Comparison of ENCODE assay signal across 1 cellular context in the genomic region with DNA sequence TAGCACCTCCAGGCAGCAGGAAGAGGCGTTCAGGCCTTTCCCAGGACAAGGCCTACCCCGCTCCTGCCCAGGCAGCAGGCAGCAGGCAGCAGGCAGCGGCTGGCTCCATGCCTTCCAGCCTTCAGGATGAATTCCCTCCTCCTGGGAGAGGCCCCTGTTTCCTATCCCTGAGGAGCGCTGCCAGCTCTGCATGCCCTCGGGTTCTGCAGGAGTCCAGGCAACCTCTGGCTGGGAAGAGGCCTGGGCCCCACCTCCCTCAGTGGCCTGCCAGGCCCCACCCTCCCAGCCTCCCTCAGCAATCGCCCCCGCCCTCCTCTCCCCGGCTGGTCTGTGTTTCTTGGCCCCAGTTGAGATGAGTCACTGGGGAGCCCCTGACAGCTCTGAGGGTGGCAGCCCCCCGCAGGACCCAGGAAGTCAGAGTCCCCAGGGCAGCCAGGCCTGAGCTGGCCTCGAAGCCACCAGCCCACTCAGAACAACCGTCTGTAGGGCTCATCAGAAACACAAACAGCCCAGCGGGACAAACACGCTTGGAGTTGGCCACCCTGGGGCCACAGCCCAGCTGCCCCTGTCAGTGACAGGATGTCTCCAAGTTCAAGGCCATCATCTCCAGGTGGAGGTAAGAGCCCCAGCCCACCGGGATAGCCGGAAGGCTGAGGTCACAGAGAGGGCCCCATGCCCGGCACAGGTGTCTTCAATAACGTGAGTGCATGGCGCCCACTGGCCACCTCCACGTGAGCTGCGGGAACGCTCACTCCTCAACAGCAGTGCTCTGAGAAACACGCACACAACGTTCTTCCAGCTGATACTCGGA.
A peak's percentile ranks its signal among the peaks of the same experiment; 100 is the strongest.
TF ChIP-seq lines count a peak whose summit lies in the region.

No MANE protein-coding gene starts in this region.

TF ChIP-seq in HepG2, 621 proteins besides CTCF, POLR2A, EP300 and RAD21 (continued from another document and continues in another):
- no peak for TF ChIP-seq ZNF563 (CRISPR knock-in tag; IDR thresholded peaks at IDR 0.05)
- TF ChIP-seq, protein P1, sequence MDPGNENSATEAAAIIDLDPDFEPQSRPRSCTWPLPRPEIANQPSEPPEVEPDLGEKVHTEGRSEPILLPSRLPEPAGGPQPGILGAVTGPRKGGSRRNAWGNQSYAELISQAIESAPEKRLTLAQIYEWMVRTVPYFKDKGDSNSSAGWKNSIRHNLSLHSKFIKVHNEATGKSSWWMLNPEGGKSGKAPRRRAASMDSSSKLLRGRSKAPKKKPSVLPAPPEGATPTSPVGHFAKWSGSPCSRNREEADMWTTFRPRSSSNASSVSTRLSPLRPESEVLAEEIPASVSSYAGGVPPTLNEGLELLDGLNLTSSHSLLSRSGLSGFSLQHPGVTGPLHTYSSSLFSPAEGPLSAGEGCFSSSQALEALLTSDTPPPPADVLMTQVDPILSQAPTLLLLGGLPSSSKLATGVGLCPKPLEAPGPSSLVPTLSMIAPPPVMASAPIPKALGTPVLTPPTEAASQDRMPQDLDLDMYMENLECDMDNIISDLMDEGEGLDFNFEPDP (CRISPR knock-in tag; conservative IDR thresholded peaks at IDR 0.05): no peak
- TF ChIP-seq, protein P2, sequence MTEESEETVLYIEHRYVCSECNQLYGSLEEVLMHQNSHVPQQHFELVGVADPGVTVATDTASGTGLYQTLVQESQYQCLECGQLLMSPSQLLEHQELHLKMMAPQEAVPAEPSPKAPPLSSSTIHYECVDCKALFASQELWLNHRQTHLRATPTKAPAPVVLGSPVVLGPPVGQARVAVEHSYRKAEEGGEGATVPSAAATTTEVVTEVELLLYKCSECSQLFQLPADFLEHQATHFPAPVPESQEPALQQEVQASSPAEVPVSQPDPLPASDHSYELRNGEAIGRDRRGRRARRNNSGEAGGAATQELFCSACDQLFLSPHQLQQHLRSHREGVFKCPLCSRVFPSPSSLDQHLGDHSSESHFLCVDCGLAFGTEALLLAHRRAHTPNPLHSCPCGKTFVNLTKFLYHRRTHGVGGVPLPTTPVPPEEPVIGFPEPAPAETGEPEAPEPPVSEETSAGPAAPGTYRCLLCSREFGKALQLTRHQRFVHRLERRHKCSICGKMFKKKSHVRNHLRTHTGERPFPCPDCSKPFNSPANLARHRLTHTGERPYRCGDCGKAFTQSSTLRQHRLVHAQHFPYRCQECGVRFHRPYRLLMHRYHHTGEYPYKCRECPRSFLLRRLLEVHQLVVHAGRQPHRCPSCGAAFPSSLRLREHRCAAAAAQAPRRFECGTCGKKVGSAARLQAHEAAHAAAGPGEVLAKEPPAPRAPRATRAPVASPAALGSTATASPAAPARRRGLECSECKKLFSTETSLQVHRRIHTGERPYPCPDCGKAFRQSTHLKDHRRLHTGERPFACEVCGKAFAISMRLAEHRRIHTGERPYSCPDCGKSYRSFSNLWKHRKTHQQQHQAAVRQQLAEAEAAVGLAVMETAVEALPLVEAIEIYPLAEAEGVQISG (CRISPR knock-in tag; IDR thresholded peaks at IDR 0.05): no peak
- no peak for TF ChIP-seq ZNF333 (CRISPR knock-in tag; IDR thresholded peaks at IDR 0.05; ENCODE audit: borderline replicate concordance)
- no peak for TF ChIP-seq SETDB1 (CRISPR knock-in tag; IDR thresholded peaks at IDR 0.05; ENCODE audit: borderline replicate concordance)
- TF ChIP-seq ATF7-NPFF (CRISPR knock-in tag; IDR thresholded peaks at IDR 0.05; ENCODE audit: low read depth): peak; percentile 40; the same call in 1 of the 2 replicates
- TF ChIP-seq ARNTL (CRISPR knock-in tag; IDR thresholded peaks at IDR 0.05): no peak
- peak; percentile 19; the same call in 1 of the 2 replicates for TF ChIP-seq TAF1 (CRISPR knock-in tag; IDR thresholded peaks at IDR 0.05)
- TF ChIP-seq, protein P3, sequence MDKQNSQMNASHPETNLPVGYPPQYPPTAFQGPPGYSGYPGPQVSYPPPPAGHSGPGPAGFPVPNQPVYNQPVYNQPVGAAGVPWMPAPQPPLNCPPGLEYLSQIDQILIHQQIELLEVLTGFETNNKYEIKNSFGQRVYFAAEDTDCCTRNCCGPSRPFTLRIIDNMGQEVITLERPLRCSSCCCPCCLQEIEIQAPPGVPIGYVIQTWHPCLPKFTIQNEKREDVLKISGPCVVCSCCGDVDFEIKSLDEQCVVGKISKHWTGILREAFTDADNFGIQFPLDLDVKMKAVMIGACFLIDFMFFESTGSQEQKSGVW (CRISPR knock-in tag; IDR thresholded peaks at IDR 0.05; ENCODE audit: borderline replicate concordance): no peak
- TF ChIP-seq ZNF562 (CRISPR knock-in tag; IDR thresholded peaks at IDR 0.05; ENCODE audit: borderline replicate concordance): no peak
- TF ChIP-seq TSC22D2 (CRISPR knock-in tag; IDR thresholded peaks at IDR 0.05; ENCODE audit: borderline replicate concordance): no peak
- no peak for TF ChIP-seq ATAD3A (CRISPR knock-in tag; IDR thresholded peaks at IDR 0.05)
- TF ChIP-seq, protein P4, sequence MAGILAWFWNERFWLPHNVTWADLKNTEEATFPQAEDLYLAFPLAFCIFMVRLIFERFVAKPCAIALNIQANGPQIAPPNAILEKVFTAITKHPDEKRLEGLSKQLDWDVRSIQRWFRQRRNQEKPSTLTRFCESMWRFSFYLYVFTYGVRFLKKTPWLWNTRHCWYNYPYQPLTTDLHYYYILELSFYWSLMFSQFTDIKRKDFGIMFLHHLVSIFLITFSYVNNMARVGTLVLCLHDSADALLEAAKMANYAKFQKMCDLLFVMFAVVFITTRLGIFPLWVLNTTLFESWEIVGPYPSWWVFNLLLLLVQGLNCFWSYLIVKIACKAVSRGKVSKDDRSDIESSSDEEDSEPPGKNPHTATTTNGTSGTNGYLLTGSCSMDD (CRISPR knock-in tag; IDR thresholded peaks at IDR 0.05): no peak
- TF ChIP-seq ZNF746 (CRISPR knock-in tag; IDR thresholded peaks at IDR 0.05): no peak
- TF ChIP-seq, protein P5, sequence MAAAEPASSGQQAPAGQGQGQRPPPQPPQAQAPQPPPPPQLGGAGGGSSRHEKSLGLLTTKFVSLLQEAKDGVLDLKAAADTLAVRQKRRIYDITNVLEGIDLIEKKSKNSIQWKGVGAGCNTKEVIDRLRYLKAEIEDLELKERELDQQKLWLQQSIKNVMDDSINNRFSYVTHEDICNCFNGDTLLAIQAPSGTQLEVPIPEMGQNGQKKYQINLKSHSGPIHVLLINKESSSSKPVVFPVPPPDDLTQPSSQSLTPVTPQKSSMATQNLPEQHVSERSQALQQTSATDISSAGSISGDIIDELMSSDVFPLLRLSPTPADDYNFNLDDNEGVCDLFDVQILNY (CRISPR knock-in tag; conservative IDR thresholded peaks at IDR 0.05): no peak
- TF ChIP-seq, protein P6, sequence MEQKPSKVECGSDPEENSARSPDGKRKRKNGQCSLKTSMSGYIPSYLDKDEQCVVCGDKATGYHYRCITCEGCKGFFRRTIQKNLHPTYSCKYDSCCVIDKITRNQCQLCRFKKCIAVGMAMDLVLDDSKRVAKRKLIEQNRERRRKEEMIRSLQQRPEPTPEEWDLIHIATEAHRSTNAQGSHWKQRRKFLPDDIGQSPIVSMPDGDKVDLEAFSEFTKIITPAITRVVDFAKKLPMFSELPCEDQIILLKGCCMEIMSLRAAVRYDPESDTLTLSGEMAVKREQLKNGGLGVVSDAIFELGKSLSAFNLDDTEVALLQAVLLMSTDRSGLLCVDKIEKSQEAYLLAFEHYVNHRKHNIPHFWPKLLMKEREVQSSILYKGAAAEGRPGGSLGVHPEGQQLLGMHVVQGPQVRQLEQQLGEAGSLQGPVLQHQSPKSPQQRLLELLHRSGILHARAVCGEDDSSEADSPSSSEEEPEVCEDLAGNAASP (CRISPR knock-in tag; IDR thresholded peaks at IDR 0.05; ENCODE audit: borderline replicate concordance): no peak
- TF ChIP-seq STAT5B (CRISPR knock-in tag; IDR thresholded peaks at IDR 0.05): no peak
- TF ChIP-seq, protein P7, sequence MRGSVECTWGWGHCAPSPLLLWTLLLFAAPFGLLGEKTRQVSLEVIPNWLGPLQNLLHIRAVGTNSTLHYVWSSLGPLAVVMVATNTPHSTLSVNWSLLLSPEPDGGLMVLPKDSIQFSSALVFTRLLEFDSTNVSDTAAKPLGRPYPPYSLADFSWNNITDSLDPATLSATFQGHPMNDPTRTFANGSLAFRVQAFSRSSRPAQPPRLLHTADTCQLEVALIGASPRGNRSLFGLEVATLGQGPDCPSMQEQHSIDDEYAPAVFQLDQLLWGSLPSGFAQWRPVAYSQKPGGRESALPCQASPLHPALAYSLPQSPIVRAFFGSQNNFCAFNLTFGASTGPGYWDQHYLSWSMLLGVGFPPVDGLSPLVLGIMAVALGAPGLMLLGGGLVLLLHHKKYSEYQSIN (CRISPR knock-in tag; IDR thresholded peaks at IDR 0.05; ENCODE audit: borderline replicate concordance): no peak
- no peak for TF ChIP-seq HMG20A (CRISPR knock-in tag; IDR thresholded peaks at IDR 0.05; ENCODE audit: borderline replicate concordance)
- TF ChIP-seq, protein P8, sequence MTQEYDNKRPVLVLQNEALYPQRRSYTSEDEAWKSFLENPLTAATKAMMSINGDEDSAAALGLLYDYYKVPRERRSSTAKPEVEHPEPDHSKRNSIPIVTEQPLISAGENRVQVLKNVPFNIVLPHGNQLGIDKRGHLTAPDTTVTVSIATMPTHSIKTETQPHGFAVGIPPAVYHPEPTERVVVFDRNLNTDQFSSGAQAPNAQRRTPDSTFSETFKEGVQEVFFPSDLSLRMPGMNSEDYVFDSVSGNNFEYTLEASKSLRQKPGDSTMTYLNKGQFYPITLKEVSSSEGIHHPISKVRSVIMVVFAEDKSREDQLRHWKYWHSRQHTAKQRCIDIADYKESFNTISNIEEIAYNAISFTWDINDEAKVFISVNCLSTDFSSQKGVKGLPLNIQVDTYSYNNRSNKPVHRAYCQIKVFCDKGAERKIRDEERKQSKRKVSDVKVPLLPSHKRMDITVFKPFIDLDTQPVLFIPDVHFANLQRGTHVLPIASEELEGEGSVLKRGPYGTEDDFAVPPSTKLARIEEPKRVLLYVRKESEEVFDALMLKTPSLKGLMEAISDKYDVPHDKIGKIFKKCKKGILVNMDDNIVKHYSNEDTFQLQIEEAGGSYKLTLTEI (CRISPR knock-in tag; conservative IDR thresholded peaks at IDR 0.05): no peak
- TF ChIP-seq ZNF160 (CRISPR knock-in tag; IDR thresholded peaks at IDR 0.05): no peak
- TF ChIP-seq ELF3 (CRISPR knock-in tag; IDR thresholded peaks at IDR 0.05): no peak; the same call in 1 of the 2 replicates
- no peak for TF ChIP-seq CENPX (CRISPR knock-in tag; IDR thresholded peaks at IDR 0.05)
- TF ChIP-seq ZSCAN25 (CRISPR knock-in tag; IDR thresholded peaks at IDR 0.05): no peak
- no peak for TF ChIP-seq SRSF1 (optimal IDR thresholded peaks at IDR 0.05; ENCODE audit: low read depth, low read length)
- TF ChIP-seq SKI (IDR thresholded peaks at IDR 0.05; ENCODE audit: partially characterized antibody): no peak
- TF ChIP-seq, protein P9, sequence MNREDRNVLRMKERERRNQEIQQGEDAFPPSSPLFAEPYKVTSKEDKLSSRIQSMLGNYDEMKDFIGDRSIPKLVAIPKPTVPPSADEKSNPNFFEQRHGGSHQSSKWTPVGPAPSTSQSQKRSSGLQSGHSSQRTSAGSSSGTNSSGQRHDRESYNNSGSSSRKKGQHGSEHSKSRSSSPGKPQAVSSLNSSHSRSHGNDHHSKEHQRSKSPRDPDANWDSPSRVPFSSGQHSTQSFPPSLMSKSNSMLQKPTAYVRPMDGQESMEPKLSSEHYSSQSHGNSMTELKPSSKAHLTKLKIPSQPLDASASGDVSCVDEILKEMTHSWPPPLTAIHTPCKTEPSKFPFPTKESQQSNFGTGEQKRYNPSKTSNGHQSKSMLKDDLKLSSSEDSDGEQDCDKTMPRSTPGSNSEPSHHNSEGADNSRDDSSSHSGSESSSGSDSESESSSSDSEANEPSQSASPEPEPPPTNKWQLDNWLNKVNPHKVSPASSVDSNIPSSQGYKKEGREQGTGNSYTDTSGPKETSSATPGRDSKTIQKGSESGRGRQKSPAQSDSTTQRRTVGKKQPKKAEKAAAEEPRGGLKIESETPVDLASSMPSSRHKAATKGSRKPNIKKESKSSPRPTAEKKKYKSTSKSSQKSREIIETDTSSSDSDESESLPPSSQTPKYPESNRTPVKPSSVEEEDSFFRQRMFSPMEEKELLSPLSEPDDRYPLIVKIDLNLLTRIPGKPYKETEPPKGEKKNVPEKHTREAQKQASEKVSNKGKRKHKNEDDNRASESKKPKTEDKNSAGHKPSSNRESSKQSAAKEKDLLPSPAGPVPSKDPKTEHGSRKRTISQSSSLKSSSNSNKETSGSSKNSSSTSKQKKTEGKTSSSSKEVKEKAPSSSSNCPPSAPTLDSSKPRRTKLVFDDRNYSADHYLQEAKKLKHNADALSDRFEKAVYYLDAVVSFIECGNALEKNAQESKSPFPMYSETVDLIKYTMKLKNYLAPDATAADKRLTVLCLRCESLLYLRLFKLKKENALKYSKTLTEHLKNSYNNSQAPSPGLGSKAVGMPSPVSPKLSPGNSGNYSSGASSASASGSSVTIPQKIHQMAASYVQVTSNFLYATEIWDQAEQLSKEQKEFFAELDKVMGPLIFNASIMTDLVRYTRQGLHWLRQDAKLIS (CRISPR knock-in tag; IDR thresholded peaks at IDR 0.05): no peak
- TF ChIP-seq GZF1 (CRISPR knock-in tag; IDR thresholded peaks at IDR 0.05): 0 out of 2 replicates have a peak, but pooled peaks have one; percentile 31
- no peak for TF ChIP-seq MAFF (IDR thresholded peaks at IDR 0.05; ENCODE audit: low read depth, low read length)
- peak; percentile 50 for TF ChIP-seq GATAD2A (CRISPR knock-in tag; IDR thresholded peaks at IDR 0.05)
- TF ChIP-seq ZNF558 (CRISPR knock-in tag; IDR thresholded peaks at IDR 0.05; ENCODE audit: borderline replicate concordance): no peak
- TF ChIP-seq ZNF678 (CRISPR knock-in tag; IDR thresholded peaks at IDR 0.05): no peak
- no peak for TF ChIP-seq FOXP1 (IDR thresholded peaks at IDR 0.05)
- TF ChIP-seq FOXP1 (CRISPR knock-in tag; IDR thresholded peaks at IDR 0.05): no peak
- no peak for TF ChIP-seq MAZ (IDR thresholded peaks at IDR 0.05; ENCODE audit: borderline replicate concordance, low read depth, low read length)
- no peak for TF ChIP-seq MAZ (CRISPR knock-in tag; IDR thresholded peaks at IDR 0.05; ENCODE audit: low read depth)
- no peak for TF ChIP-seq ZSCAN30 (CRISPR knock-in tag; IDR thresholded peaks at IDR 0.05)
- TF ChIP-seq ZNF264 (CRISPR knock-in tag; IDR thresholded peaks at IDR 0.05): no peak
- TF ChIP-seq MXI1 (IDR thresholded peaks at IDR 0.05; ENCODE audit: borderline replicate concordance, low read depth, low read length): no peak
- peak; percentile 83 for TF ChIP-seq RARA (CRISPR knock-in tag; IDR thresholded peaks at IDR 0.05)
- TF ChIP-seq, protein P10, sequence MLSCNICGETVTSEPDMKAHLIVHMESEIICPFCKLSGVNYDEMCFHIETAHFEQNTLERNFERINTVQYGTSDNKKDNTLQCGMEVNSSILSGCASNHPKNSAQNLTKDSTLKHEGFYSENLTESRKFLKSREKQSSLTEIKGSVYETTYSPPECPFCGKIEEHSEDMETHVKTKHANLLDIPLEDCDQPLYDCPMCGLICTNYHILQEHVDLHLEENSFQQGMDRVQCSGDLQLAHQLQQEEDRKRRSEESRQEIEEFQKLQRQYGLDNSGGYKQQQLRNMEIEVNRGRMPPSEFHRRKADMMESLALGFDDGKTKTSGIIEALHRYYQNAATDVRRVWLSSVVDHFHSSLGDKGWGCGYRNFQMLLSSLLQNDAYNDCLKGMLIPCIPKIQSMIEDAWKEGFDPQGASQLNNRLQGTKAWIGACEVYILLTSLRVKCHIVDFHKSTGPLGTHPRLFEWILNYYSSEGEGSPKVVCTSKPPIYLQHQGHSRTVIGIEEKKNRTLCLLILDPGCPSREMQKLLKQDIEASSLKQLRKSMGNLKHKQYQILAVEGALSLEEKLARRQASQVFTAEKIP (CRISPR knock-in tag; IDR thresholded peaks at IDR 0.05; ENCODE audit: borderline replicate concordance): no peak
- no peak for TF ChIP-seq ZNF138 (CRISPR knock-in tag; IDR thresholded peaks at IDR 0.05; ENCODE audit: low read depth)
